17 cellular contexts compared by ENCODE assay signal in genomic region chr12:54479421-54479820, GRCh38.
A peak's percentile ranks its signal among the peaks of the same experiment; 100 is the strongest.
DNase-seq lines count a peak whose midpoint lies in the region; TF ChIP-seq lines count a peak whose summit lies in the region.
"Had no signal": no experiment of that assay in that cellular context is flagged by ENCODE, and none has a peak within 500 bp of the region (broad histone marks: within the 10 kb centered on the region; RNA-seq: fewer than 3 reads in every experiment).

No MANE protein-coding gene starts in this region.

- no peaks in the 10 kb centered on the region for H3K27me3 ChIP-seq in tibial artery

- H3K4me1 ChIP-seq in tibial artery = peaks cover 0 to 30% (median 11%) of the 10 kb centered on the region in 4 donors
- H3K4me1 ChIP-seq: heart left ventricle had no signal

- H3K27ac ChIP-seq in tibial artery = peak overlapping the region; percentile 43 to 54
- H3K27ac ChIP-seq: heart left ventricle had no signal

- intact Hi-C loops in tibial artery (cut with DNase I; ENCODE audit: low total_unique reads) = no loop called here

- no peak overlapping the region for H3K4me3 ChIP-seq in fibroblast of pulmonary artery (replicated peaks; ENCODE audit: low read depth, low read length)
- H3K4me3 ChIP-seq in tibial artery = no peak overlapping the region
- H3K4me3 ChIP-seq: heart left ventricle had no signal

- DNase-seq in GM04504 (ENCODE audit: low read depth) = peak; percentile 54
- peak; percentile 47 for DNase-seq in amniotic epithelial cell (ENCODE audit: low read depth)
- DNase-seq in fibroblast of pulmonary artery (ENCODE audit: low read depth) = peak; percentile 41
- DNase-seq in tibial artery = no peak
- DNase-seq in NCI-H146 (lab: John Stamatoyannopoulos, UW) = no peak
- DNase-seq in SHP77 treated with DMSO at 0.1 percent for 48 hours (lab: John Stamatoyannopoulos, UW) = no peak
- no peak for DNase-seq in kidney tubule cell (ENCODE audit: low spot score)
- DNase-seq in amygdala (lab: John Stamatoyannopoulos, UW) = no peak
- DNase-seq: activated naive CD8-positive, alpha-beta T cell treated with anti-CD3 and anti-CD28 coated beads, Interleukin-2, amount 50 U/mL, for 24 hours; CD4-positive, alpha-beta T cell; DMS79 treated with DMSO at 0.1 percent for 48 hours; heart left ventricle; kidney; mesendoderm; NCI-H2029 treated with DMSO at 0.1 percent for 48 hours; NCI-H510A treated with DMSO at 0.1 percent for 48 hours; SIG-M5 had no signal

- TF ChIP-seq CTCF in fibroblast of pulmonary artery (IDR thresholded peaks at IDR 0.05; ENCODE audit: low read length, missing control alignments) = no peak
- no peak for TF ChIP-seq CTCF in tibial artery (IDR thresholded peaks at IDR 0.05)

- no peaks in the 10 kb centered on the region for H3K9me3 ChIP-seq in tibial artery
- H3K9me3 ChIP-seq: heart left ventricle had no signal

- H3K36me3 ChIP-seq in tibial artery = no peaks in the 10 kb centered on the region
- H3K36me3 ChIP-seq: heart left ventricle had no signal

Comparison
In these comparisons a context has a peak if more than half of its experiments do, and no peak if none do; other contexts are left out.
1. DNase-seq: peak in GM04504 (single experiment), amniotic epithelial cell (single experiment) and fibroblast of pulmonary artery (single experiment); none in tibial artery (0 of 2), NCI-H146 (single experiment), SHP77 treated with DMSO at 0.1 percent for 48 hours (single experiment), kidney tubule cell (single experiment) and amygdala (0 of 56).